Comparison of ENCODE assay signal across 8 cellular contexts in genomic region chr14:76961631-76962302, GRCh38.
DNase-seq lines count a peak whose midpoint lies in the region; ATAC-seq and TF ChIP-seq lines count a peak whose summit lies in the region.

No MANE protein-coding gene starts in this region.

- peaks cover 93% of the 10 kb centered on the region for H3K4me1 Mint-ChIP-seq in activated naive CD4-positive, alpha-beta T cell treated with anti-CD3 and anti-CD28 coated beads, Interleukin-2, amount 10 ng/mL, durations not matched to agents 7 days and 5 days
- peaks cover 23% of the 10 kb centered on the region for H3K4me1 Mint-ChIP-seq in glutamatergic neuron (ENCODE audit: low read depth, unreplicated experiment)

- H3K9me3 Mint-ChIP-seq in activated naive CD4-positive, alpha-beta T cell treated with anti-CD3 and anti-CD28 coated beads, Interleukin-2, amount 10 ng/mL, durations not matched to agents 7 days and 5 days: no peaks in the 10 kb centered on the region
- H3K9me3 Mint-ChIP-seq in glutamatergic neuron (ENCODE audit: unreplicated experiment): peaks cover 9% of the 10 kb centered on the region

- H3K27me3 ChIP-seq in SJSA1 (replicated peaks) (no peaks in the 10 kb centered on the region), ovary (no peaks in the 10 kb centered on the region), thoracic aorta (replicated peaks; ENCODE audit: insufficient read depth) (no peaks in the 10 kb centered on the region)

- H3K27ac ChIP-seq in SJSA1 (peak overlapping the region; percentile 89), ovary (peak overlapping the region; percentile 47 to 75), thoracic aorta (peak overlapping the region; percentile 93)

- in situ Hi-C loops in Caki2 (cut with HindIII; ENCODE audit: low pct_unique_long_range_greater_than_20kb, low sequenced_read_pairs): no loop called here

- CTCF ChIA-PET in activated naive CD4-positive, alpha-beta T cell treated with anti-CD3 and anti-CD28 coated beads, Interleukin-2, amount 10 ng/mL, durations not matched to agents 7 days and 5 days (lab: Charles Lee): interaction anchor here (0.9 to 3.4 kb wide), 18 partner anchors 8 to 109 kb away, joined by 3 to 28 read pairs (median 6); partner anchors contain the start of gene IRF2BPL

- H3K36me3 ChIP-seq in SJSA1: peaks cover 41% of the 10 kb centered on the region
- H3K36me3 ChIP-seq in ovary: no peaks in the 10 kb centered on the region
- no peaks in the 10 kb centered on the region for H3K36me3 ChIP-seq in thoracic aorta

- 1% methylated on average over 24 of the region's 24 CpGs for WGBS in ovary, 3 donors

- TF ChIP-seq EP300 in ovary (IDR thresholded peaks at IDR 0.05): no peak

- H3K4me1 ChIP-seq in SJSA1 (replicated peaks) (peaks cover 63% of the 10 kb centered on the region), ovary (ENCODE audit: insufficient read depth) (peaks cover 4% of the 10 kb centered on the region), thoracic aorta (ENCODE audit: control insufficient read depth in 1 of 2, low read depth in 2 of 2) (peaks cover 18 to 45% of the 10 kb centered on the region in 2 donors)

- TF ChIP-seq CTCF in glutamatergic neuron (IDR thresholded peaks at IDR 0.05; ENCODE audit: partially characterized antibody, unreplicated experiment) (no peak), ovary (IDR thresholded peaks at IDR 0.05) (no peak), thoracic aorta (IDR thresholded peaks at IDR 0.05) (no peak)

- H3K27me3 Mint-ChIP-seq in activated naive CD4-positive, alpha-beta T cell treated with anti-CD3 and anti-CD28 coated beads, Interleukin-2, amount 10 ng/mL, durations not matched to agents 7 days and 5 days: peaks cover 22% of the 10 kb centered on the region
- H3K27me3 Mint-ChIP-seq in glutamatergic neuron (ENCODE audit: unreplicated experiment): peaks cover 5% of the 10 kb centered on the region

- ATAC-seq in GM19467 (IDR thresholded peaks at IDR 0.05; ENCODE audit: unreplicated experiment): peak; percentile 80
- ATAC-seq in thoracic aorta (ENCODE audit: insufficient number of reproducible peaks, low FRiP score, low read depth): peak; percentile 70

- no peak for TF ChIP-seq POLR2A in ovary (IDR thresholded peaks at IDR 0.05)

- DNase-seq in Caki2 (ENCODE audit: low read depth) (peak; percentile 94), HK-2 (ENCODE audit: unreplicated experiment) (peak; percentile 96), SJSA1 (ENCODE audit: low read depth in 1 of 2, low spot score in 2 of 2) (peak; percentile 90 to 97), glutamatergic neuron (no peak), ovary (peak; percentile 84 to 87 (median 86)), thoracic aorta (ENCODE audit: low spot score) (peak; percentile 82)
- DNase-seq in activated naive CD4-positive, alpha-beta T cell treated with anti-CD3 and anti-CD28 coated beads, Interleukin-2, amount 10 ng/mL, durations not matched to agents 7 days and 5 days: peak; percentile 99

- no peaks in the 10 kb centered on the region for H3K36me3 Mint-ChIP-seq in activated naive CD4-positive, alpha-beta T cell treated with anti-CD3 and anti-CD28 coated beads, Interleukin-2, amount 10 ng/mL, durations not matched to agents 7 days and 5 days
- H3K36me3 Mint-ChIP-seq in glutamatergic neuron (ENCODE audit: unreplicated experiment): no peaks in the 10 kb centered on the region

- peak overlapping the region; percentile 96 for H3K27ac Mint-ChIP-seq in activated naive CD4-positive, alpha-beta T cell treated with anti-CD3 and anti-CD28 coated beads, Interleukin-2, amount 10 ng/mL, durations not matched to agents 7 days and 5 days
- peak overlapping the region; percentile 30 for H3K27ac Mint-ChIP-seq in glutamatergic neuron (ENCODE audit: unreplicated experiment)

- intact Hi-C loops in ovary (cut with DNase I): loop anchor here in 2 of 4 donors (5.0 kb wide), 3 partner anchors 51 to 81 kb away; no protein-coding TSS in a partner anchor

- peak overlapping the region; percentile 69 for H3K4me3 Mint-ChIP-seq in activated naive CD4-positive, alpha-beta T cell treated with anti-CD3 and anti-CD28 coated beads, Interleukin-2, amount 10 ng/mL, durations not matched to agents 7 days and 5 days
- peak overlapping the region; percentile 71 for H3K4me3 Mint-ChIP-seq in glutamatergic neuron (ENCODE audit: unreplicated experiment)

- H3K4me3 ChIP-seq in SJSA1 (peak overlapping the region; percentile 29), ovary (peak overlapping the region; percentile 50), thoracic aorta (peak overlapping the region; percentile 70)

- H3K9me3 ChIP-seq in SJSA1 (replicated peaks) (no peaks in the 10 kb centered on the region), ovary (no peaks in the 10 kb centered on the region), thoracic aorta (no peaks in the 10 kb centered on the region)
